In genomic region chr4:38669233-38669632, GRCh38 we compare ENCODE assay signal across 7 cellular contexts. TPM values are rescaled to one million over a fixed set of nuclear protein-coding genes. Genes with fewer than 3 reads are reported as not detected.
DNase-seq lines count a peak whose midpoint lies in the region; ATAC-seq, FAIRE-seq and TF ChIP-seq lines count a peak whose summit lies in the region.

No MANE protein-coding gene starts in this region.

- H3K4me2 ChIP-seq in Karpas-422 (ENCODE audit: low read depth, low read length, poor library complexity, severe bottlenecking) (no peak overlapping the region), astrocyte (ENCODE audit: low read length) (peak overlapping the region; percentile 49)

- H3K4me3 ChIP-seq in Karpas-422 (ENCODE audit: low read length) (no peak overlapping the region), astrocyte (ENCODE audit: insufficient read depth, low read depth, low read length) (no peak overlapping the region), right lobe of liver (no peak overlapping the region), stomach smooth muscle (ENCODE audit: low read length in 2 of 2) (peak overlapping the region in 1 of 2 donors; percentile 54)

- H2AFZ ChIP-seq in Karpas-422 (ENCODE audit: low read length) (no peak overlapping the region), astrocyte (ENCODE audit: low read depth, low read length) (no peak overlapping the region)

- no peak overlapping the region for H3K9ac ChIP-seq in Karpas-422 (ENCODE audit: low read length)
- H3K9ac ChIP-seq in astrocyte (ENCODE audit: low read length), result peak overlapping the region; percentile 41
- peak overlapping the region in 1 of 2 donors; percentile 52 for H3K9ac ChIP-seq in stomach smooth muscle (ENCODE audit: low read length in 2 of 2)

- H3K27me3 Mint-ChIP-seq in astrocyte (ENCODE audit: low read depth, unreplicated experiment), result no peaks in the 10 kb centered on the region

- H3K4me1 Mint-ChIP-seq in astrocyte (ENCODE audit: low read depth, unreplicated experiment), result peaks cover 65% of the 10 kb centered on the region

- H3K9me3 ChIP-seq in Karpas-422 (ENCODE audit: low read length), result no peaks in the 10 kb centered on the region
- no peaks in the 10 kb centered on the region for H3K9me3 ChIP-seq in astrocyte (ENCODE audit: insufficient read depth, low read depth, low read length)
- no peaks in the 10 kb centered on the region for H3K9me3 ChIP-seq in right lobe of liver
- no peaks in the 10 kb centered on the region for H3K9me3 ChIP-seq in stomach smooth muscle (ENCODE audit: control insufficient read depth in 2 of 2, low read length in 2 of 2)

- DNase-seq in Karpas-422 (peak; percentile 20), astrocyte (ENCODE audit: low read depth) (peak; percentile 45), right lobe of liver (no peak), posterior cingulate gyrus (no peak), KG1 (lab: John Stamatoyannopoulos, UW) (no peak), NCI-H2227 (lab: John Stamatoyannopoulos, UW; ENCODE audit: unreplicated experiment) (no peak)

- intact Hi-C loops in right lobe of liver (cut with DNase I) (loop anchor here (10.0 kb wide), 2 partner anchors 284 to 344 kb away; no protein-coding TSS in a partner anchor), posterior cingulate gyrus (cut with DNase I) (loop anchor here (5.0 kb wide), 1 partner anchor 982 kb away; the partner anchor contains the start of gene RELL1)

- H3K9me3 Mint-ChIP-seq in astrocyte (ENCODE audit: unreplicated experiment), result no peaks in the 10 kb centered on the region

- WGBS in right lobe of liver (ENCODE audit: insufficient coverage, low coverage, low lambda C conversion rate, missing lambda C conversion rate), result 61% methylated on average over 7 of the region's 7 CpGs

- H3K79me2 ChIP-seq in Karpas-422 (ENCODE audit: low read length) (no peaks in the 10 kb centered on the region), astrocyte (ENCODE audit: insufficient read depth, low read length) (peaks cover 97% of the 10 kb centered on the region)

- no peak for TF ChIP-seq CTCF in astrocyte (IDR thresholded peaks at IDR 0.05; ENCODE audit: insufficient read depth, low read depth, low read length)
- TF ChIP-seq CTCF in right lobe of liver (IDR thresholded peaks at IDR 0.05), result no peak

- no peak for FAIRE-seq in astrocyte (lab: Jason Lieb, UNC)

- TF ChIP-seq POLR2A in right lobe of liver (IDR thresholded peaks at IDR 0.05), result no peak

- H3K4me3 Mint-ChIP-seq in astrocyte (ENCODE audit: unreplicated experiment), result peak overlapping the region; percentile 36

- H3K27ac Mint-ChIP-seq in astrocyte (ENCODE audit: unreplicated experiment), result peak overlapping the region; percentile 93

- H3K36me3 Mint-ChIP-seq in astrocyte (ENCODE audit: low read depth, unreplicated experiment), result peaks cover 1% of the 10 kb centered on the region

- ATAC-seq in right lobe of liver, result no peak

- H3K4me1 ChIP-seq in Karpas-422 (ENCODE audit: low read length) (peaks cover 3% of the 10 kb centered on the region), astrocyte (ENCODE audit: insufficient read depth, low read length) (peaks cover 66% of the 10 kb centered on the region), right lobe of liver (peaks cover 0 to 78% (median 37%) of the 10 kb centered on the region in 4 donors), stomach smooth muscle (ENCODE audit: control insufficient read depth, insufficient read depth, low read length) (peaks cover 65% of the 10 kb centered on the region)

- no peaks in the 10 kb centered on the region for H3K9me2 ChIP-seq in Karpas-422 (replicated peaks; ENCODE audit: insufficient read depth, low read length)

- H3K36me3 ChIP-seq in Karpas-422 (ENCODE audit: insufficient read depth, low read length), result no peaks in the 10 kb centered on the region
- H3K36me3 ChIP-seq in astrocyte (ENCODE audit: insufficient read depth, low read length), result peaks cover 2% of the 10 kb centered on the region
- H3K36me3 ChIP-seq in right lobe of liver, result no peaks in the 10 kb centered on the region
- H3K36me3 ChIP-seq in stomach smooth muscle (ENCODE audit: control insufficient read depth in 2 of 2, insufficient read depth in 2 of 2, low read length in 2 of 2), result no peaks in the 10 kb centered on the region

- H3K27ac ChIP-seq in Karpas-422 (ENCODE audit: low read length) (no peak overlapping the region), astrocyte (ENCODE audit: low read depth, low read length) (peak overlapping the region; percentile 53), right lobe of liver (peak overlapping the region; percentile 95 to 97 (median 96)), stomach smooth muscle (ENCODE audit: low read length) (peak overlapping the region; percentile 58)

- no peaks in the 10 kb centered on the region for H4K20me1 ChIP-seq in Karpas-422 (ENCODE audit: insufficient read depth, low read depth, low read length)
- H4K20me1 ChIP-seq in astrocyte (ENCODE audit: insufficient read depth, low read length), result peaks cover 43% of the 10 kb centered on the region

- H3K27me3 ChIP-seq in Karpas-422 (ENCODE audit: low read length), result no peaks in the 10 kb centered on the region
- no peaks in the 10 kb centered on the region for H3K27me3 ChIP-seq in astrocyte (ENCODE audit: insufficient read depth, low read length)
- no peaks in the 10 kb centered on the region for H3K27me3 ChIP-seq in right lobe of liver
- H3K27me3 ChIP-seq in stomach smooth muscle (ENCODE audit: control insufficient read depth in 1 of 2, insufficient read depth in 2 of 2, low read length in 2 of 2), result no peaks in the 10 kb centered on the region

RNA-seq across cellular contexts. Expression of gene KLF3, which starts 5.2 kb away (rescaled TPM):
- not detected in 2 replicates for total RNA-seq in Karpas-422 (2014; rRNA removed; shearing (Covaris generic); ENCODE audit: low replicate concordance)
- total RNA-seq in astrocyte, result 35.9 and 40.8 TPM in 2 replicates
- total RNA-seq in right lobe of liver, result 10 to 100 TPM; 21.3 to 37.6 (median 26.8) TPM

Comparison
In these comparisons a context has a peak if more than half of its experiments do, and no peak if none do; other contexts are left out.
1. DNase-seq: peak in Karpas-422 (single experiment) and astrocyte (single experiment); none in right lobe of liver (0 of 3), posterior cingulate gyrus (0 of 10), KG1 (single experiment) and NCI-H2227 (single experiment).
2. RNA of gene KLF3, which starts 5.2 kb away (total RNA-seq): 35.9 to 40.8 TPM in astrocyte and 21.3 to 37.6 TPM in right lobe of liver; not detected in Karpas-422; every median in the first group is over 10 times any median in the second.